2 cellular contexts compared by ENCODE assay signal in genomic region chr3:194503101-194503531, GRCh38.
A peak's percentile ranks its signal among the peaks of the same experiment; 100 is the strongest.
TF ChIP-seq lines count a peak whose summit lies in the region.

No MANE protein-coding gene starts in this region.

TF ChIP-seq in HEK293, 187 proteins besides CTCF, POLR2A, EP300 and RAD21 (continued from another document):
- TF ChIP-seq, protein P1, sequence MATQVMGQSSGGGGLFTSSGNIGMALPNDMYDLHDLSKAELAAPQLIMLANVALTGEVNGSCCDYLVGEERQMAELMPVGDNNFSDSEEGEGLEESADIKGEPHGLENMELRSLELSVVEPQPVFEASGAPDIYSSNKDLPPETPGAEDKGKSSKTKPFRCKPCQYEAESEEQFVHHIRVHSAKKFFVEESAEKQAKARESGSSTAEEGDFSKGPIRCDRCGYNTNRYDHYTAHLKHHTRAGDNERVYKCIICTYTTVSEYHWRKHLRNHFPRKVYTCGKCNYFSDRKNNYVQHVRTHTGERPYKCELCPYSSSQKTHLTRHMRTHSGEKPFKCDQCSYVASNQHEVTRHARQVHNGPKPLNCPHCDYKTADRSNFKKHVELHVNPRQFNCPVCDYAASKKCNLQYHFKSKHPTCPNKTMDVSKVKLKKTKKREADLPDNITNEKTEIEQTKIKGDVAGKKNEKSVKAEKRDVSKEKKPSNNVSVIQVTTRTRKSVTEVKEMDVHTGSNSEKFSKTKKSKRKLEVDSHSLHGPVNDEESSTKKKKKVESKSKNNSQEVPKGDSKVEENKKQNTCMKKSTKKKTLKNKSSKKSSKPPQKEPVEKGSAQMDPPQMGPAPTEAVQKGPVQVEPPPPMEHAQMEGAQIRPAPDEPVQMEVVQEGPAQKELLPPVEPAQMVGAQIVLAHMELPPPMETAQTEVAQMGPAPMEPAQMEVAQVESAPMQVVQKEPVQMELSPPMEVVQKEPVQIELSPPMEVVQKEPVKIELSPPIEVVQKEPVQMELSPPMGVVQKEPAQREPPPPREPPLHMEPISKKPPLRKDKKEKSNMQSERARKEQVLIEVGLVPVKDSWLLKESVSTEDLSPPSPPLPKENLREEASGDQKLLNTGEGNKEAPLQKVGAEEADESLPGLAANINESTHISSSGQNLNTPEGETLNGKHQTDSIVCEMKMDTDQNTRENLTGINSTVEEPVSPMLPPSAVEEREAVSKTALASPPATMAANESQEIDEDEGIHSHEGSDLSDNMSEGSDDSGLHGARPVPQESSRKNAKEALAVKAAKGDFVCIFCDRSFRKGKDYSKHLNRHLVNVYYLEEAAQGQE (tag by site-specific recombination; IDR thresholded peaks at IDR 0.05), result no peak
- TF ChIP-seq, protein P2, sequence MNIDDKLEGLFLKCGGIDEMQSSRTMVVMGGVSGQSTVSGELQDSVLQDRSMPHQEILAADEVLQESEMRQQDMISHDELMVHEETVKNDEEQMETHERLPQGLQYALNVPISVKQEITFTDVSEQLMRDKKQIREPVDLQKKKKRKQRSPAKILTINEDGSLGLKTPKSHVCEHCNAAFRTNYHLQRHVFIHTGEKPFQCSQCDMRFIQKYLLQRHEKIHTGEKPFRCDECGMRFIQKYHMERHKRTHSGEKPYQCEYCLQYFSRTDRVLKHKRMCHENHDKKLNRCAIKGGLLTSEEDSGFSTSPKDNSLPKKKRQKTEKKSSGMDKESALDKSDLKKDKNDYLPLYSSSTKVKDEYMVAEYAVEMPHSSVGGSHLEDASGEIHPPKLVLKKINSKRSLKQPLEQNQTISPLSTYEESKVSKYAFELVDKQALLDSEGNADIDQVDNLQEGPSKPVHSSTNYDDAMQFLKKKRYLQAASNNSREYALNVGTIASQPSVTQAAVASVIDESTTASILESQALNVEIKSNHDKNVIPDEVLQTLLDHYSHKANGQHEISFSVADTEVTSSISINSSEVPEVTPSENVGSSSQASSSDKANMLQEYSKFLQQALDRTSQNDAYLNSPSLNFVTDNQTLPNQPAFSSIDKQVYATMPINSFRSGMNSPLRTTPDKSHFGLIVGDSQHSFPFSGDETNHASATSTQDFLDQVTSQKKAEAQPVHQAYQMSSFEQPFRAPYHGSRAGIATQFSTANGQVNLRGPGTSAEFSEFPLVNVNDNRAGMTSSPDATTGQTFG (tag by site-specific recombination; IDR thresholded peaks at IDR 0.05; ENCODE audit: borderline replicate concordance), result no peak
- TF ChIP-seq ZBTB17 (tag by site-specific recombination; IDR thresholded peaks at IDR 0.05) (peak; percentile 28; the same call in 1 of the 2 replicates), ZNF555 (tag by site-specific recombination; conservative IDR thresholded peaks at IDR 0.05) (no peak), ZBTB1 (tag by site-specific recombination; IDR thresholded peaks at IDR 0.05) (peak; percentile 16; the same call in 1 of the 2 replicates)

TF ChIP-seq in H1, 55 proteins besides CTCF, POLR2A, EP300 and RAD21 (continued from another document):
- TF ChIP-seq RFX5 (IDR thresholded peaks at IDR 0.05; ENCODE audit: borderline replicate concordance, low read depth, low read length), result no peak
TF ChIP-seq in H1: peak in this region for 0.
